Comparison of ENCODE assay signal across 15 cellular contexts in genomic region chr7:88337556-88337955, GRCh38. TPM values are rescaled to one million over a fixed set of nuclear protein-coding genes. Genes with fewer than 3 reads are reported as not detected.
DNase-seq lines count a peak whose midpoint lies in the region; ATAC-seq, FAIRE-seq and TF ChIP-seq lines count a peak whose summit lies in the region.
"Had no signal": no experiment of that assay in that cellular context is flagged by ENCODE, and none has a peak within 500 bp of the region (broad histone marks: within the 10 kb centered on the region; RNA-seq: fewer than 3 reads in every experiment).

No MANE protein-coding gene starts in this region.

- no peaks in the 10 kb centered on the region for H3K27me3 ChIP-seq in fibroblast of lung (ENCODE audit: control insufficient read depth, insufficient read depth, low read length)
- H3K27me3 ChIP-seq in CD4-positive, alpha-beta T cell (ENCODE audit: control insufficient read depth, insufficient read depth, low read length) = no peaks in the 10 kb centered on the region
- H3K27me3 ChIP-seq: adrenal gland, upper lobe of right lung had no signal

- no peaks in the 10 kb centered on the region for H3K79me2 ChIP-seq in fibroblast of lung (ENCODE audit: control insufficient read depth, insufficient read depth, low read length)

- no peaks in the 10 kb centered on the region for H3K36me3 ChIP-seq in fibroblast of lung (ENCODE audit: control insufficient read depth, insufficient read depth, low read length)
- H3K36me3 ChIP-seq: adrenal gland, upper lobe of right lung had no signal

- no peak for DNase-seq in stimulated activated naive CD8-positive, alpha-beta T cell treated with anti-CD3 and anti-CD28 coated beads, Interleukin-15, amount 100 ng/mL, for 72 hours
- no peak for DNase-seq in stimulated activated naive CD8-positive, alpha-beta T cell treated with anti-CD3 and anti-CD28 coated beads, Interleukin-15, Interleukin-2, amounts not matched to agents 100 U/mL and 50 U/mL, for 24 hours
- DNase-seq in RKO (ENCODE audit: low spot score) = peak; percentile 61
- peak; percentile 20 to 71 for DNase-seq in fibroblast of lung (ENCODE audit: low read depth in 2 of 2)
- peak; percentile 69 for DNase-seq in urothelium cell line (ENCODE audit: low spot score)
- DNase-seq in GM20000 (ENCODE audit: low spot score) = no peak
- no peak for DNase-seq in CD4-positive, alpha-beta T cell
- no peak for DNase-seq in hypothalamus (lab: John Stamatoyannopoulos, UW)
- DNase-seq: activated CD4-positive, alpha-beta T cell treated with anti-CD3 and anti-CD28 coated beads for 36 hours; activated T-cell treated with anti-CD3 and anti-CD28 coated beads for 4 hours; adrenal gland; glutamatergic neuron; naive thymus-derived CD4-positive, alpha-beta T cell; upper lobe of right lung had no signal

- no peaks in the 10 kb centered on the region for H3K4me1 Mint-ChIP-seq in stimulated activated naive CD8-positive, alpha-beta T cell treated with anti-CD3 and anti-CD28 coated beads, Interleukin-15, amount 100 ng/mL, for 72 hours
- no peaks in the 10 kb centered on the region for H3K4me1 Mint-ChIP-seq in CD4-positive, alpha-beta T cell (ENCODE audit: low read depth)
- H3K4me1 Mint-ChIP-seq: activated CD4-positive, alpha-beta T cell treated with anti-CD3 and anti-CD28 coated beads for 36 hours; naive thymus-derived CD4-positive, alpha-beta T cell had no signal

- no peaks in the 10 kb centered on the region for H4K20me1 ChIP-seq in fibroblast of lung (ENCODE audit: control insufficient read depth, extremely low read depth, insufficient read depth, low read length)

- H3K9ac ChIP-seq in fibroblast of lung (ENCODE audit: insufficient read depth, low read length) = no peak overlapping the region

- ATAC-seq in stimulated activated naive CD8-positive, alpha-beta T cell treated with anti-CD3 and anti-CD28 coated beads, Interleukin-15, amount 100 ng/mL, for 72 hours = peak; percentile 33
- no peak for ATAC-seq in stimulated activated naive CD8-positive, alpha-beta T cell treated with anti-CD3 and anti-CD28 coated beads, Interleukin-15, Interleukin-2, amounts not matched to agents 100 U/mL and 50 U/mL, for 24 hours
- ATAC-seq in CD4-positive, alpha-beta T cell (ENCODE audit: poor library complexity) = no peak
- ATAC-seq: activated CD4-positive, alpha-beta T cell treated with anti-CD3 and anti-CD28 coated beads for 36 hours; naive thymus-derived CD4-positive, alpha-beta T cell had no signal

- POLR2A ChIA-PET in CD4-positive, alpha-beta T cell (lab: Charles Lee) = no interaction called here

- H3K36me3 Mint-ChIP-seq in CD4-positive, alpha-beta T cell (ENCODE audit: low read depth) = no peaks in the 10 kb centered on the region
- H3K36me3 Mint-ChIP-seq: naive thymus-derived CD4-positive, alpha-beta T cell had no signal

- no peak overlapping the region for H3K4me3 Mint-ChIP-seq in stimulated activated naive CD8-positive, alpha-beta T cell treated with anti-CD3 and anti-CD28 coated beads, Interleukin-15, amount 100 ng/mL, for 72 hours
- H3K4me3 Mint-ChIP-seq in CD4-positive, alpha-beta T cell = no peak overlapping the region
- H3K4me3 Mint-ChIP-seq: activated CD4-positive, alpha-beta T cell treated with anti-CD3 and anti-CD28 coated beads for 36 hours; naive thymus-derived CD4-positive, alpha-beta T cell had no signal

- no peak overlapping the region for H3K27ac ChIP-seq in fibroblast of lung (ENCODE audit: insufficient read depth, low read length)
- H3K27ac ChIP-seq in CD4-positive, alpha-beta T cell (ENCODE audit: low read depth, low read length) = no peak overlapping the region
- H3K27ac ChIP-seq: upper lobe of right lung had no signal

- H3K9me3 ChIP-seq in fibroblast of lung (ENCODE audit: control insufficient read depth, insufficient read depth, low read depth, low read length) = no peaks in the 10 kb centered on the region
- H3K9me3 ChIP-seq in CD4-positive, alpha-beta T cell (ENCODE audit: control insufficient read depth, low read length) = no peaks in the 10 kb centered on the region
- H3K9me3 ChIP-seq: adrenal gland, upper lobe of right lung had no signal

- H3K9me3 Mint-ChIP-seq in stimulated activated naive CD8-positive, alpha-beta T cell treated with anti-CD3 and anti-CD28 coated beads, Interleukin-15, amount 100 ng/mL, for 72 hours = no peaks in the 10 kb centered on the region
- H3K9me3 Mint-ChIP-seq in CD4-positive, alpha-beta T cell = no peaks in the 10 kb centered on the region
- H3K9me3 Mint-ChIP-seq: naive thymus-derived CD4-positive, alpha-beta T cell had no signal

- H3K4me3 ChIP-seq in fibroblast of lung (replicated peaks in 1 of 4; ENCODE audit: control extremely low read depth in 1 of 4, insufficient read depth in 1 of 4, low read depth in 3 of 4, low read length in 4 of 4) = no peak overlapping the region
- H3K4me3 ChIP-seq: adrenal gland, upper lobe of right lung had no signal

- H3K4me1 ChIP-seq in fibroblast of lung (ENCODE audit: control insufficient read depth, extremely low read depth, insufficient read depth, low read length) = no peaks in the 10 kb centered on the region
- H3K4me1 ChIP-seq: upper lobe of right lung had no signal

- FAIRE-seq in urothelium cell line (lab: Jason Lieb, UNC) = peak; percentile 89

- intact Hi-C loops in CD4-positive, alpha-beta T cell (cut with DNase I, micrococcal nuclease) = no loop called here

- H3K27me3 Mint-ChIP-seq in stimulated activated naive CD8-positive, alpha-beta T cell treated with anti-CD3 and anti-CD28 coated beads, Interleukin-15, amount 100 ng/mL, for 72 hours = peaks cover 17% of the 10 kb centered on the region
- H3K27me3 Mint-ChIP-seq in CD4-positive, alpha-beta T cell = peaks cover 15% of the 10 kb centered on the region

- H3K4me2 ChIP-seq in fibroblast of lung (ENCODE audit: extremely low read depth, insufficient read depth, low read length) = no peak overlapping the region

- TF ChIP-seq CTCF in fibroblast of lung (conservative IDR thresholded peaks at IDR 0.05 in 1 of 2, IDR thresholded peaks at IDR 0.05 in 1 of 2; ENCODE audit: low read depth in 1 of 2, low read length in 2 of 2) (no peak), GM20000 (IDR thresholded peaks at IDR 0.05; ENCODE audit: extremely low read depth, missing control alignments) (no peak)
- no peak for TF ChIP-seq CTCF in CD4-positive, alpha-beta T cell (IDR thresholded peaks at IDR 0.05)

- CTCF ChIA-PET in CD4-positive, alpha-beta T cell (lab: Charles Lee) = no interaction called here

- no peak overlapping the region for H2AFZ ChIP-seq in fibroblast of lung (ENCODE audit: low read length)

- no peak overlapping the region for H3K27ac Mint-ChIP-seq in stimulated activated naive CD8-positive, alpha-beta T cell treated with anti-CD3 and anti-CD28 coated beads, Interleukin-15, amount 100 ng/mL, for 72 hours
- H3K27ac Mint-ChIP-seq in CD4-positive, alpha-beta T cell = no peak overlapping the region
- H3K27ac Mint-ChIP-seq: activated CD4-positive, alpha-beta T cell treated with anti-CD3 and anti-CD28 coated beads for 36 hours; naive thymus-derived CD4-positive, alpha-beta T cell had no signal

RNA-seq across cellular contexts. Expression of gene STEAP4, which starts 30.9 kb away (rescaled TPM):
- 0.26 and 0.99 TPM in 2 replicates for total RNA-seq in fibroblast of lung
- 0.88 and 0.94 TPM in 2 replicates for polyA plus RNA-seq in fibroblast of lung
- polyA plus RNA-seq in fibroblast of lung (2012) = 0.55 and 0.66 TPM in 2 replicates
- polyA minus RNA-seq in fibroblast of lung (ENCODE audit: low replicate concordance) = 0.15 TPM in 1 of 2 replicates, not detected in the other
- not detected for total RNA-seq in CD4-positive, alpha-beta T cell
- total RNA-seq: activated CD4-positive, alpha-beta T cell treated with anti-CD3 and anti-CD28 coated beads for 36 hours; T-helper 1 cell treated with Interleukin-12 subunit alpha and Interleukin-12 subunit beta and Interleukin-4 antibody, amounts not matched to agents 30 ng/mL and 1 ng/mL, for 36 hours had no signal
- polyA plus RNA-seq: naive thymus-derived CD4-positive, alpha-beta T cell had no signal

Comparison
In these comparisons a context has a peak if more than half of its experiments do, and no peak if none do; other contexts are left out.
1. DNase-seq: peak in RKO (single experiment), fibroblast of lung (2 of 2) and urothelium cell line (single experiment); none in stimulated activated naive CD8-positive, alpha-beta T cell treated with anti-CD3 and anti-CD28 coated beads, Interleukin-15, amount 100 ng/mL, for 72 hours (0 of 2), stimulated activated naive CD8-positive, alpha-beta T cell treated with anti-CD3 and anti-CD28 coated beads, Interleukin-15, Interleukin-2, amounts not matched to agents 100 U/mL and 50 U/mL, for 24 hours (single experiment), GM20000 (single experiment), CD4-positive, alpha-beta T cell (0 of 10) and hypothalamus (0 of 51).